Comparison of ENCODE assay signal across 8 cellular contexts in the genomic region with DNA sequence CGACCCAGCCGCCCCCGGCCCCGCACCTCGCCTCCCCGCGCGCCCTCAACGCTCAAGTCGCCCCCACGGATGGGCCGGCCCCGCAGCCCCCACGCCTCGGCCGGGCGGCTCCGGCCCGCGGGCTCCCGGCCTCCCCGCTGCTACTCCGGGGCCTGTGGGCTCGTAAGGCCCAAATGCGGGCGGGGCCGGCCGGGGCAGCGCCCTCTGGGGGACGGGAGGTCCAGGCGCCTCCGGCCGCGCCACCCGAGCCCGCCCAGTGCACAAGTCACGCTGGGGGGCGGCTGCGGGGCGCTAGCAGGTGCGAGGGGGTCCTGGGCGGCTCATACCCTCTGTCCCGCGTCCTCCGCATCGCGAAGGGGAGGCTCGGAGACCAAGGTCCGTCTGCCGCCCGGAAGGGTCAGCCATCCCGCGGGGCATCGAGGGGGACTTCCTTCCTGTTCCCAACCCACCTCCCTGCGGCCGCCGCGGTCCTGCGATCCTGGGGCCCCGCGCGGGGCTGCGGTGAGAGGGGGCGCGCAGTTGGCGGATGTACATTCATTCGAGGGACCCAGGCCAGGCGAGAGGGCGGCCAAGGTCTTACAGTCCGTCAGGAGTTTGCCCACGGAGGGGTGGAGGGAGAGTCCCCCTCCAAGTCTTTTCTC. TPM values are rescaled to one million over a fixed set of nuclear protein-coding genes. Genes with fewer than 3 reads are reported as not detected.
DNase-seq lines count a peak whose midpoint lies in the region; ATAC-seq and TF ChIP-seq lines count a peak whose summit lies in the region.

A gene with protein sequence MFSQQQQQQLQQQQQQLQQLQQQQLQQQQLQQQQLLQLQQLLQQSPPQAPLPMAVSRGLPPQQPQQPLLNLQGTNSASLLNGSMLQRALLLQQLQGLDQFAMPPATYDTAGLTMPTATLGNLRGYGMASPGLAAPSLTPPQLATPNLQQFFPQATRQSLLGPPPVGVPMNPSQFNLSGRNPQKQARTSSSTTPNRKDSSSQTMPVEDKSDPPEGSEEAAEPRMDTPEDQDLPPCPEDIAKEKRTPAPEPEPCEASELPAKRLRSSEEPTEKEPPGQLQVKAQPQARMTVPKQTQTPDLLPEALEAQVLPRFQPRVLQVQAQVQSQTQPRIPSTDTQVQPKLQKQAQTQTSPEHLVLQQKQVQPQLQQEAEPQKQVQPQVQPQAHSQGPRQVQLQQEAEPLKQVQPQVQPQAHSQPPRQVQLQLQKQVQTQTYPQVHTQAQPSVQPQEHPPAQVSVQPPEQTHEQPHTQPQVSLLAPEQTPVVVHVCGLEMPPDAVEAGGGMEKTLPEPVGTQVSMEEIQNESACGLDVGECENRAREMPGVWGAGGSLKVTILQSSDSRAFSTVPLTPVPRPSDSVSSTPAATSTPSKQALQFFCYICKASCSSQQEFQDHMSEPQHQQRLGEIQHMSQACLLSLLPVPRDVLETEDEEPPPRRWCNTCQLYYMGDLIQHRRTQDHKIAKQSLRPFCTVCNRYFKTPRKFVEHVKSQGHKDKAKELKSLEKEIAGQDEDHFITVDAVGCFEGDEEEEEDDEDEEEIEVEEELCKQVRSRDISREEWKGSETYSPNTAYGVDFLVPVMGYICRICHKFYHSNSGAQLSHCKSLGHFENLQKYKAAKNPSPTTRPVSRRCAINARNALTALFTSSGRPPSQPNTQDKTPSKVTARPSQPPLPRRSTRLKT (minus strand): TSS at position 167 of the 641 bp plus-strand sequence. CDS start 715 bp downstream, outside the sequence.

- peak within 1 kb of the TSS; percentile 96 for H3K27ac Mint-ChIP-seq in Caco-2 (ENCODE audit: unreplicated experiment)

- H3K27ac ChIP-seq in foreskin keratinocyte (peak within 1 kb of the TSS; percentile 72), neutrophil (peak within 1 kb of the TSS; percentile 69)

- H3K36me3 ChIP-seq in Caco-2 (ENCODE audit: control insufficient read depth, insufficient read depth, low read length) (peaks cover 3% of the 10 kb centered on the region), neutrophil (peaks cover 9% of the 10 kb centered on the region)

- intact Hi-C loops in Caco-2 (cut with micrococcal nuclease; ENCODE audit: unreplicated experiment): loop anchor here (5.0 to 10.0 kb wide), 2 partner anchors 64 to 153 kb away; a partner anchor contains a TSS

- POLR2A ChIA-PET in Caco-2 (lab: Charles Lee): interaction anchor here (0.6 to 1.6 kb wide), 4 partner anchors 28 to 256 kb away, joined by 3 to 5 read pairs (median 4); a partner anchor contains a TSS

- TSS peak; percentile 68 for BruUV-seq in Caco-2 (replicated peaks; lab: Mats Ljungman, UMichigan)

- H3K4me3 Mint-ChIP-seq in Caco-2 (ENCODE audit: unreplicated experiment): peak within 1 kb of the TSS; percentile 89

- CTCF ChIA-PET in Caco-2 (lab: Charles Lee): interaction anchor here (0.6 to 1.9 kb wide), 4 partner anchors 8 to 253 kb away, joined by 3 to 10 read pairs (median 4); a partner anchor contains a TSS

- DNase-seq in Caco-2 (peak; percentile 74 to 88), HUDEP-2 (lab: John Stamatoyannopoulos, UW; ENCODE audit: unreplicated experiment in 76 of 76) (peak in 62 of 76 experiments; percentile 2 to 75 (median 50)), SHP77 (lab: John Stamatoyannopoulos, UW) (peak; percentile 38 to 75), activated gamma-delta T cell (lab: John Stamatoyannopoulos, UW) (peak; percentile 60), foreskin keratinocyte (peak in 1 of 2 donors; percentile 31), superior temporal gyrus (ENCODE audit: extremely low spot score) (peak; percentile 78)

- H3K4me3 ChIP-seq in Caco-2 (ENCODE audit: low read depth, low read length) (peak within 1 kb of the TSS; percentile 98), neutrophil (ENCODE audit: low read depth in 1 of 2, low read length in 1 of 2) (peak within 1 kb of the TSS; percentile 72 to 80)

- TF ChIP-seq CTCF in Caco-2 (IDR thresholded peaks at IDR 0.05; ENCODE audit: insufficient read depth in 1 of 2, low read depth in 1 of 2, low read length in 1 of 2, severe bottlenecking in 1 of 2, unreplicated experiment in 1 of 2) (peak; percentile 61 to 79), foreskin keratinocyte (conservative IDR thresholded peaks at IDR 0.05) (peak; percentile 88), neutrophil (IDR thresholded peaks at IDR 0.05) (peak; percentile 83)

- peaks cover 46% of the 10 kb centered on the region for H3K36me3 Mint-ChIP-seq in Caco-2 (ENCODE audit: insufficient read depth, unreplicated experiment)

- H3K9me3 ChIP-seq in Caco-2 (no peaks in the 10 kb centered on the region), neutrophil (no peaks in the 10 kb centered on the region)

- ATAC-seq in GM19452 (IDR thresholded peaks at IDR 0.05; ENCODE audit: unreplicated experiment): peak; percentile 86
- ATAC-seq in foreskin keratinocyte: peak; percentile 70

- H3K4me1 ChIP-seq in Caco-2 (0 out of 2 replicates have a peak, but pooled peaks cover 7% of the 10 kb centered on the region), foreskin keratinocyte (no peaks in the 10 kb centered on the region), neutrophil (ENCODE audit: control insufficient read depth in 1 of 2, insufficient read depth in 1 of 2, low read depth in 1 of 2, low read length in 1 of 2) (peaks cover 26 to 30% of the 10 kb centered on the region in 2 experiments)

- H3K4me1 Mint-ChIP-seq in Caco-2 (ENCODE audit: low read depth, unreplicated experiment): peaks cover 8% of the 10 kb centered on the region

- H3K27me3 ChIP-seq in Caco-2 (replicated peaks; ENCODE audit: control insufficient read depth, insufficient read depth, low read length) (no peaks in the 10 kb centered on the region), foreskin keratinocyte (no peaks in the 10 kb centered on the region), neutrophil (peaks cover 25% of the 10 kb centered on the region)

- H3K9me3 Mint-ChIP-seq in Caco-2 (ENCODE audit: unreplicated experiment): no peaks in the 10 kb centered on the region

- no peaks in the 10 kb centered on the region for H3K27me3 Mint-ChIP-seq in Caco-2 (ENCODE audit: insufficient read depth, unreplicated experiment)

RNA-seq across cellular contexts. Expression of the gene that starts here (rescaled TPM):
- total RNA-seq in Caco-2 (2022): 154 and 187 TPM in 2 replicates
- total RNA-seq in foreskin keratinocyte: 60.9 and 61.3 TPM in 2 replicates
- polyA plus RNA-seq in foreskin keratinocyte: 68.8 and 69.5 TPM in 2 replicates
